In the genomic region with DNA sequence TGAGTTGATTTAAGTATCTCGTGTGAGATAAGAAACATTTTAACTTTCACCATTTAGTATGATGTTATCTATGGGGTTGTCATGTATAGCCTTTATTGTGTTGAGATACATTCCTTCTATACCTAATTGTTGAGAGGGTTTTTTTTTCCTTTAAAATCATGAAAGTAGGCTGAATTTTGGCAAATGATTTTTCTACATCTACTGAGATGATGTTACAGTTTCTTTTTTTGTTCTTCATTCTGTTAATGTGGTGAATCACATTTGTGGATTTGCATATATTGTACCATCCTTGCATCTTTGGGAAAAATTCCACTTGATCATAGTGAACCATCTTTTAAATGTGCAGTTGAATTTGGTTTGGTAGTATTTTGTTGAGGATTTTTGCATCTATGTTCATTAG, we compare ENCODE assay signal across 31 cellular contexts. TPM values are rescaled to one million over a fixed set of nuclear protein-coding genes. Genes with fewer than 3 reads are reported as not detected.
"Had no signal": no experiment of that assay in that cellular context is flagged by ENCODE, and none has a peak within 500 bp of the region (broad histone marks: within the 10 kb centered on the region; RNA-seq: fewer than 3 reads in every experiment).

No MANE protein-coding gene starts in this region.

- H3K27ac ChIP-seq: adrenal gland, ascending aorta, body of pancreas, brain microvascular endothelial cell, breast epithelium, cardiac muscle cell had no signal

- FAIRE-seq: astrocyte, bronchial epithelial cell had no signal

- H3K4me1 ChIP-seq: adrenal gland, ascending aorta, body of pancreas, breast epithelium had no signal

- H3K4me3 ChIP-seq: adrenal gland, ascending aorta, body of pancreas, breast epithelium, cardiac muscle cell had no signal

- H3K27me3 ChIP-seq: adrenal gland, ascending aorta, body of pancreas, brain microvascular endothelial cell, breast epithelium, cardiac muscle cell had no signal

- DNase-seq: activated effector memory CD4-positive, alpha-beta T cell treated with anti-CD3 and anti-CD28 coated beads, Interleukin-2, amount 50 U/mL, for 16 hours; activated effector memory CD4-positive, alpha-beta T cell treated with Interleukin-2 at 50 U/mL for 16 hours; activated gamma-delta T cell; activated gamma-delta T cell treated with Interleukin-2 at 50 U/mL for 16 hours; activated naive CD4-positive, alpha-beta T cell; activated naive CD4-positive, alpha-beta T cell treated with anti-CD3 and anti-CD28 coated beads for 36 hours; activated naive CD4-positive, alpha-beta T cell treated with anti-CD3 and anti-CD28 coated beads, Interleukin-2, amount 10 ng/mL, durations not matched to agents 7 days and 5 days; activated naive CD4-positive, alpha-beta T cell treated with anti-CD3 and anti-CD28 coated beads, Interleukin-2, amount 50 U/mL, for 16 hours; activated naive CD4-positive, alpha-beta T cell treated with Interleukin-2 at 50 U/mL for 16 hours; activated naive CD8-positive, alpha-beta T cell treated with anti-CD3 and anti-CD28 coated beads for 36 hours; activated naive CD8-positive, alpha-beta T cell treated with anti-CD3 and anti-CD28 coated beads, Interleukin-2, amount 10 ng/mL, durations not matched to agents 7 days and 5 days; activated naive CD8-positive, alpha-beta T cell treated with anti-CD3 and anti-CD28 coated beads, Interleukin-2, amount 50 U/mL, for 24 hours; activated T-cell treated with anti-CD3 and anti-CD28 coated beads for 4 hours; activated T-cell treated with anti-CD3 and anti-CD28 coated beads, Interleukin-2, amount 50 U/mL, for 1 hour; activated T-cell treated with anti-CD3 and anti-CD28 coated beads, Interleukin-2, amount 50 U/mL, for 24 hours; activated T-cell treated with anti-CD3 and anti-CD28 coated beads, Interleukin-2, amount 50 U/mL, for 4 hours; activated T-cell treated with anti-CD3 and anti-CD28 coated beads, Interleukin-2, amount 50 U/mL, for 48 hours; activated T-cell treated with anti-CD3 and anti-CD28 coated beads, Interleukin-2, amount 50 U/mL, for 72 hours; adrenal gland; amniotic stem cell; amygdala; aorta; body of pancreas; brain microvascular endothelial cell; central memory CD4-positive, alpha-beta T cell; cerebellar nuclear complex had no signal

- H3K9me3 ChIP-seq: adrenal gland, ascending aorta, body of pancreas, breast epithelium had no signal

- H3K36me3 ChIP-seq: adrenal gland, ascending aorta, brain microvascular endothelial cell, breast epithelium, cardiac muscle cell had no signal

RNA-seq across cellular contexts. Expression of a gene that starts 29.2 kb away (rescaled TPM):
- total RNA-seq: activated T-cell treated with anti-CD3 and anti-CD28 coated beads, Interleukin-2, amount 50 U/mL, for 4 hours; ascending aorta; body of pancreas had no signal
